In genomic region chr5:141320225-141321169, GRCh38 we compare ENCODE assay signal across 8 cellular contexts. TPM values are rescaled to one million over a fixed set of nuclear protein-coding genes. Genes with fewer than 3 reads are reported as not detected.
A peak's percentile ranks its signal among the peaks of the same experiment; 100 is the strongest.
DNase-seq lines count a peak whose midpoint lies in the region; ATAC-seq and TF ChIP-seq lines count a peak whose summit lies in the region.

TSS of gene TAF7 (minus strand) at chr5:141320784. CDS start at chr5:141320044, 740 bp downstream.

- DNase-seq in CD8-positive, alpha-beta T cell: peak; percentile 86 to 95 (median 91)
- DNase-seq in NCI-H82 treated with DMSO at 0.1 percent for 48 hours (lab: John Stamatoyannopoulos, UW; ENCODE audit: unreplicated experiment) (peak; percentile 27), lower leg skin (ENCODE audit: low spot score in 2 of 2) (peak; percentile 86 to 97)
- peak; percentile 95 for DNase-seq in activated CD4-positive, alpha-beta memory T cell treated with anti-CD3 and anti-CD28 coated beads for 36 hours
- DNase-seq in stimulated activated CD4-positive, alpha-beta T cell treated with anti-CD3 and anti-CD28 coated beads, Interleukin-4, amount 100 ng/mL, for 48 hours (ENCODE audit: low read depth in 2 of 2): peak; percentile 83 to 86

- peak within 1 kb of the TSS; percentile 67 for H3K4me3 ChIP-seq in CD8-positive, alpha-beta T cell (ENCODE audit: low read depth, low read length)
- H3K4me3 ChIP-seq in duodenal mucosa (ENCODE audit: low read depth in 1 of 2, low read length in 2 of 2): peak within 1 kb of the TSS; percentile 85 to 90
- H3K4me3 ChIP-seq in lower leg skin (ENCODE audit: low read depth, poor library complexity, severe bottlenecking): peak within 1 kb of the TSS; percentile 82

- peak; percentile 94 for TF ChIP-seq CTCF in CD8-positive, alpha-beta T cell (IDR thresholded peaks at IDR 0.05)
- TF ChIP-seq CTCF in lower leg skin (IDR thresholded peaks at IDR 0.05): peak in 1 of 3 donors; percentile 60

- CTCF ChIA-PET in CD8-positive, alpha-beta T cell (lab: Charles Lee): interaction anchor here (0.9 to 4.2 kb wide), 21 partner anchors 9 to 1945 kb away, joined by 3 to 29 read pairs (median 5); partner anchors contain the start of genes DIAPH1, PCDHB14, PCDHB15 and PCDHGA1
- CTCF ChIA-PET in activated CD4-positive, alpha-beta memory T cell treated with anti-CD3 and anti-CD28 coated beads for 36 hours (lab: Charles Lee): interaction anchor here (0.5 to 2.4 kb wide), 38 partner anchors 9 to 670 kb away, joined by 3 to 28 read pairs (median 4); partner anchors contain the start of genes DIAPH1, PCDHB13, PCDHB15 and PCDHB16

- H3K27ac ChIP-seq in CD8-positive, alpha-beta T cell (ENCODE audit: low read depth, low read length): peak within 1 kb of the TSS; percentile 90
- peak within 1 kb of the TSS; percentile 78 for H3K27ac ChIP-seq in duodenal mucosa (ENCODE audit: low read depth, low read length)

- WGBS in lower leg skin, 2 donors: 1 to 2% methylated on average over 67 of the region's 67 CpGs

- peaks cover 28% of the 10 kb centered on the region for H3K4me1 Mint-ChIP-seq in CD8-positive, alpha-beta T cell (ENCODE audit: low read depth)
- peaks cover 23% of the 10 kb centered on the region for H3K4me1 Mint-ChIP-seq in activated CD4-positive, alpha-beta memory T cell treated with anti-CD3 and anti-CD28 coated beads for 36 hours (ENCODE audit: low read depth)

- peaks cover 1% of the 10 kb centered on the region for H3K27me3 Mint-ChIP-seq in CD8-positive, alpha-beta T cell (ENCODE audit: low read depth)
- no peaks in the 10 kb centered on the region for H3K27me3 Mint-ChIP-seq in activated CD4-positive, alpha-beta memory T cell treated with anti-CD3 and anti-CD28 coated beads for 36 hours

- peak within 1 kb of the TSS; percentile 73 to 80 for H3K9ac ChIP-seq in duodenal mucosa (ENCODE audit: low read depth in 1 of 2, low read length in 2 of 2)

- peaks cover 39% of the 10 kb centered on the region for H3K9me3 ChIP-seq in CD8-positive, alpha-beta T cell (ENCODE audit: low read length)
- H3K9me3 ChIP-seq in duodenal mucosa (ENCODE audit: control insufficient read depth in 1 of 2, low read length in 2 of 2): peaks cover 52 to 60% of the 10 kb centered on the region in 2 donors

- H3K36me3 Mint-ChIP-seq in CD8-positive, alpha-beta T cell: peaks cover 54% of the 10 kb centered on the region
- H3K36me3 Mint-ChIP-seq in activated CD4-positive, alpha-beta memory T cell treated with anti-CD3 and anti-CD28 coated beads for 36 hours: peaks cover 48% of the 10 kb centered on the region

- TF ChIP-seq POLR2A in lower leg skin (IDR thresholded peaks at IDR 0.05): peak in 1 of 2 donors; percentile 94

- peak within 1 kb of the TSS; percentile 99 for H3K27ac Mint-ChIP-seq in CD8-positive, alpha-beta T cell
- H3K27ac Mint-ChIP-seq in activated CD4-positive, alpha-beta memory T cell treated with anti-CD3 and anti-CD28 coated beads for 36 hours: peak within 1 kb of the TSS; percentile 99

- no peaks in the 10 kb centered on the region for H3K36me3 ChIP-seq in CD8-positive, alpha-beta T cell (ENCODE audit: insufficient read depth, low read length)
- H3K36me3 ChIP-seq in duodenal mucosa (ENCODE audit: control insufficient read depth in 1 of 2, insufficient read depth in 2 of 2, low read length in 2 of 2): peaks cover 19 to 28% of the 10 kb centered on the region in 2 donors

- H3K27me3 ChIP-seq in CD8-positive, alpha-beta T cell (ENCODE audit: insufficient read depth, low read length): no peaks in the 10 kb centered on the region
- no peaks in the 10 kb centered on the region for H3K27me3 ChIP-seq in duodenal mucosa (ENCODE audit: control insufficient read depth in 1 of 2, insufficient read depth in 2 of 2, low read length in 2 of 2)

- intact Hi-C loops in CD8-positive, alpha-beta T cell (cut with DNase I, micrococcal nuclease): loop anchor here (1.0 to 10.0 kb wide), 10 partner anchors 92 to 686 kb away; partner anchors contain the start of genes HDAC3 (in 2 of the 2), PCDHGA10 (in 2 of the 2), RELL2 (in 2 of the 2) and CD14 (in 1 of the 2)
- intact Hi-C loops in activated CD4-positive, alpha-beta memory T cell treated with anti-CD3 and anti-CD28 coated beads for 36 hours (cut with micrococcal nuclease): loop anchor here (1.0 to 10.0 kb wide), 5 partner anchors 193 to 644 kb away; partner anchors contain the start of genes RNF14 and ZMAT2
- intact Hi-C loops in lower leg skin (cut with DNase I; ENCODE audit: low total_unique reads): no loop called here

- POLR2A ChIA-PET in CD8-positive, alpha-beta T cell (lab: Charles Lee): interaction anchor here (0.6 to 2.5 kb wide), 21 partner anchors 8 to 1213 kb away, joined by 3 to 18 read pairs (median 4); partner anchors contain the start of genes ANKHD1, HDAC3, IK and NDUFA2
- POLR2A ChIA-PET in activated CD4-positive, alpha-beta memory T cell treated with anti-CD3 and anti-CD28 coated beads for 36 hours (lab: Charles Lee): interaction anchor here (0.6 to 1.8 kb wide), 8 partner anchors 8 to 918 kb away, joined by 3 to 14 read pairs (median 3); partner anchors contain the start of genes PCDHGA11 and PCDHGA5

- H3K4me3 Mint-ChIP-seq in CD8-positive, alpha-beta T cell: peak within 1 kb of the TSS; percentile 97
- peak within 1 kb of the TSS; percentile 98 for H3K4me3 Mint-ChIP-seq in activated CD4-positive, alpha-beta memory T cell treated with anti-CD3 and anti-CD28 coated beads for 36 hours

- ATAC-seq in CD8-positive, alpha-beta T cell: peak; percentile 88
- peak; percentile 93 for ATAC-seq in GM19438 (IDR thresholded peaks at IDR 0.05; ENCODE audit: low read depth, unreplicated experiment)
- peak; percentile 87 for ATAC-seq in HG03575 (IDR thresholded peaks at IDR 0.05; ENCODE audit: extremely low read depth, insufficient number of reproducible peaks, low FRiP score, unreplicated experiment)

- peaks cover 46% of the 10 kb centered on the region for H3K9me3 Mint-ChIP-seq in CD8-positive, alpha-beta T cell
- peaks cover 50% of the 10 kb centered on the region for H3K9me3 Mint-ChIP-seq in activated CD4-positive, alpha-beta memory T cell treated with anti-CD3 and anti-CD28 coated beads for 36 hours

- peaks cover 12% of the 10 kb centered on the region for H3K4me1 ChIP-seq in CD8-positive, alpha-beta T cell (ENCODE audit: insufficient read depth, low read length)
- peaks cover 0 to 4% of the 10 kb centered on the region in 2 donors for H3K4me1 ChIP-seq in duodenal mucosa (ENCODE audit: control insufficient read depth in 1 of 2, insufficient read depth in 2 of 2, low read length in 2 of 2)

RNA-seq across cellular contexts. Expression of gene TAF7, which starts in this region (rescaled TPM):
- 10 to 100 TPM; 93.7 to 97.3 TPM for total RNA-seq in CD8-positive, alpha-beta T cell
- 10 to 100 TPM; 54.6 to 55.5 TPM for total RNA-seq in activated CD4-positive, alpha-beta memory T cell treated with anti-CD3 and anti-CD28 coated beads for 36 hours
- total RNA-seq in lower leg skin: 10 to 100 TPM; 46.9 to 76.0 (median 64.9) TPM

Comparison
In these comparisons a context has a peak if more than half of its experiments do, and no peak if none do; other contexts are left out.
1. Peak in every context shown above with its lines: DNase-seq, ATAC-seq, H3K4me3 ChIP-seq and H3K27ac ChIP-seq.
2. DNase-seq: peak in every context shown above with its lines; median percentile 95 in activated CD4-positive, alpha-beta memory T cell treated with anti-CD3 and anti-CD28 coated beads for 36 hours; 92 in lower leg skin; 91 in CD8-positive, alpha-beta T cell; 84 in stimulated activated CD4-positive, alpha-beta T cell treated with anti-CD3 and anti-CD28 coated beads, Interleukin-4, amount 100 ng/mL, for 48 hours; 27 in NCI-H82 treated with DMSO at 0.1 percent for 48 hours.